8 cellular contexts compared by ENCODE assay signal in the genomic region with DNA sequence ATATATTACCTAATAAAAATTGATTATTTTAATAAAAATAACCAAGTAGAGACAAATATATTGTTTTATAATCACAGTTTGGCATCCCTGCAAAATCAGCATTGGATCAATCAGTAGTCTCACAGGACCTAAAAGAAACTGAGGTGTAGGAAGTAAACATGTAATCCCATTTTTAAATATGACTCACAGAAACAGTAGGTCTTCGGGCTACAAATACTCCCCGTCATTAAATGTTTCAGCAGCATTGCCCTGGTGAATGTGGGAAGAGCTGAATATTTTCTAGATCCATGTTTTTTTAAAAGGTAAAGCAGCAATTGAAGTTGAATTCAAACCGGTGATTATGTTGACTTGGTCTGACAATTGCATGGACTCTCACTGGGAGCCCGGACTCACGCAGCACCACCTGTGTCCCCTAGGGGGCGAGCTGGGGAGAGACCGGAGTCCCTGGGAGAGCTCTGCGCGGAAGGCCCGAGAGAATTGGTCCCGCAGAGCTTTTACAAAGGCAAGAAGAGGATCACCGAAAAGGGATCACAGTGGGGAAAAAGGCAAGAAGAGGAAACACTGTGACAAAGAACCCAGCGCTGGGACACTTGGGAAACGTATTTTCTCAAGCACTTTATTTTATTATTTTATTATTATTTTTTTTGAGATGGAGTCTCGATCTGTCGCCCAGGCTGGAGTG. TPM values are rescaled to one million over a fixed set of nuclear protein-coding genes. Genes with fewer than 3 reads are reported as not detected.
DNase-seq lines count a peak whose midpoint lies in the region; ATAC-seq and TF ChIP-seq lines count a peak whose summit lies in the region.

No MANE protein-coding gene starts in this region.

- H3K36me3 ChIP-seq in cardiac muscle cell, result no peaks in the 10 kb centered on the region

- no peaks in the 10 kb centered on the region for H3K9me3 ChIP-seq in cardiac muscle cell (ENCODE audit: low read depth)

- TF ChIP-seq CTCF in CD14-positive monocyte (IDR thresholded peaks at IDR 0.05) (peak; percentile 95), cardiac muscle cell (IDR thresholded peaks at IDR 0.05; ENCODE audit: low read depth, low read length) (peak; percentile 98)

- ATAC-seq in GM19395 (IDR thresholded peaks at IDR 0.05; ENCODE audit: unreplicated experiment), result peak; percentile 50

- H3K36me3 Mint-ChIP-seq in CD14-positive monocyte, result peaks cover 2 to 14% of the 10 kb centered on the region in 2 donors
- no peaks in the 10 kb centered on the region for H3K36me3 Mint-ChIP-seq in activated naive CD8-positive, alpha-beta T cell treated with anti-CD3 and anti-CD28 coated beads for 36 hours

- intact Hi-C loops in CD14-positive monocyte (cut with micrococcal nuclease), result no loop called here

- peak overlapping the region in 5 of 7 donors; percentile 98 to 100 (median 99) for H3K27ac Mint-ChIP-seq in CD14-positive monocyte
- H3K27ac Mint-ChIP-seq in activated naive CD8-positive, alpha-beta T cell treated with anti-CD3 and anti-CD28 coated beads for 36 hours, result peak overlapping the region; percentile 66

- H3K4me3 ChIP-seq in cardiac muscle cell, result no peak overlapping the region

- H3K4me1 Mint-ChIP-seq in CD14-positive monocyte, result peaks cover 83% of the 10 kb centered on the region
- H3K4me1 Mint-ChIP-seq in activated naive CD8-positive, alpha-beta T cell treated with anti-CD3 and anti-CD28 coated beads for 36 hours, result peaks cover 55% of the 10 kb centered on the region

- peak overlapping the region; percentile 71 to 81 for H3K4me3 Mint-ChIP-seq in CD14-positive monocyte
- peak overlapping the region; percentile 40 for H3K4me3 Mint-ChIP-seq in activated naive CD8-positive, alpha-beta T cell treated with anti-CD3 and anti-CD28 coated beads for 36 hours

- DNase-seq in CD14-positive monocyte (ENCODE audit: low spot score), result peak; percentile 79
- DNase-seq in KG1 (lab: John Stamatoyannopoulos, UW), result peak; percentile 50
- peak; percentile 70 to 85 (median 79) for DNase-seq in T-helper 1 cell
- DNase-seq in activated naive CD8-positive, alpha-beta T cell treated with anti-CD3 and anti-CD28 coated beads for 36 hours, result peak; percentile 87
- peak; percentile 78 to 87 for DNase-seq in cardiac muscle cell (ENCODE audit: low read depth in 1 of 2, low spot score in 1 of 2)
- peak; percentile 62 for DNase-seq in renal cortical epithelial cell (ENCODE audit: low read depth)
- no peak for DNase-seq in NCI-H345 treated with DMSO at 0.1 percent for 48 hours (lab: John Stamatoyannopoulos, UW; ENCODE audit: unreplicated experiment)

- H3K27me3 Mint-ChIP-seq in CD14-positive monocyte (ENCODE audit: low read depth in 3 of 3), result peaks cover 0 to 9% (median 0%) of the 10 kb centered on the region in 3 donors
- no peaks in the 10 kb centered on the region for H3K27me3 Mint-ChIP-seq in activated naive CD8-positive, alpha-beta T cell treated with anti-CD3 and anti-CD28 coated beads for 36 hours

- no peaks in the 10 kb centered on the region for H3K4me1 ChIP-seq in cardiac muscle cell (ENCODE audit: low read depth)

- no peaks in the 10 kb centered on the region for H3K27me3 ChIP-seq in cardiac muscle cell

- peaks cover 0 to 3% (median 0%) of the 10 kb centered on the region in 7 donors for H3K9me3 Mint-ChIP-seq in CD14-positive monocyte
- no peaks in the 10 kb centered on the region for H3K9me3 Mint-ChIP-seq in activated naive CD8-positive, alpha-beta T cell treated with anti-CD3 and anti-CD28 coated beads for 36 hours

- H3K27ac ChIP-seq in cardiac muscle cell, result no peak overlapping the region

RNA-seq across cellular contexts. Expression of gene USP3, which starts 17.2 kb away (rescaled TPM):
- 100 to 1,000 TPM in 1 of 2 donors, 10 to 100 TPM in 1; 91.4 to 122 TPM for polyA plus RNA-seq in CD14-positive monocyte
- total RNA-seq in activated naive CD8-positive, alpha-beta T cell treated with anti-CD3 and anti-CD28 coated beads for 36 hours, result 10 to 100 TPM; 42.2 to 46.0 TPM
- total RNA-seq in cardiac muscle cell, result 23.8 and 26.0 TPM in 2 replicates
- 20.2 and 25.9 TPM in 2 replicates for polyA plus RNA-seq in cardiac muscle cell
- 37.2 and 60.7 TPM in 2 replicates for total RNA-seq in renal cortical epithelial cell
